Comparison of ENCODE assay signal across 12 cellular contexts in the genomic region with DNA sequence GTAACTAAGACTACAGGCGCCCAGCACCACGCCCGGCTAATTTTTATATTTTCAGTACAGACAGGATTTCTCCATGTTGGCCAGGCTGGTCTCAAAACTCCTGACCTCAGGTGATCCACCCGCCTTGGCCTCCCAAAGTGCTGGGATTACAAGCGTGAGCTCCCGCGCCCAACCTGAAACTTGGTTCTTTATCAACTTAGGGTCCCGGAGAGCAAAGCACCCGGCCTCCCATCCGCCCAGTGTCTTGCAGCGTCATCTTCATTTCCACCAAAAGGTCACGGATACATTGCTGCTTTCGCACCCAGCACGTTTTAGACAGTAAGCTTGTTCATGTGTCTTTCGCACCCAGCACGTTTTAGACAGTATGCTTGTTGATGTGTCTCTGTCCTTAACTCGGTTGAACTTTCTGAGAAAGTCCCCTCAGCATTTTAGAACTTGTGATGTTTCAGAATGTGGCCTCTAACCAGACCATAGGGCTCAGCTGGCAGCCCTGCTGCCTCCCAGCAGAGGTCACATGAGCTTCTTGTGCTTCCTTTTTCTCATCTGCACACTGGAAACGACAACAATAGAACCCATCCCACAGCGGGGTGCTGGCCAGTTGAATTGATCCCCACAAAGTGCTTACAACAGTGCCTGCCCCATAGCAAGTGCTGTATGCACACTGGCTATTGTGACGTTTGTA. TPM values are rescaled to one million over a fixed set of nuclear protein-coding genes. Genes with fewer than 3 reads are reported as not detected.
DNase-seq lines count a peak whose midpoint lies in the region; ATAC-seq, FAIRE-seq and TF ChIP-seq lines count a peak whose summit lies in the region.
"Had no signal": no experiment of that assay in that cellular context is flagged by ENCODE, and none has a peak within 500 bp of the region (broad histone marks: within the 10 kb centered on the region; RNA-seq: fewer than 3 reads in every experiment).

No MANE protein-coding gene starts in this region.

- peak overlapping the region; percentile 4; the same call in 1 of the 2 replicates for H3K4me2 ChIP-seq in K562 (ENCODE audit: insufficient read depth, low read length)

- H3K9me3 Mint-ChIP-seq in IgD-negative memory B cell: peaks cover 0 to 7% (median 3%) of the 10 kb centered on the region in 3 donors
- no peaks in the 10 kb centered on the region for H3K9me3 Mint-ChIP-seq in osteocyte (ENCODE audit: unreplicated experiment)
- H3K9me3 Mint-ChIP-seq: activated T-helper 1 cell treated with anti-CD3 and anti-CD28 coated beads, Interleukin-12 subunit alpha, Interleukin-12 subunit beta, Interleukin-2, Interleukin-4 antibody, amounts not matched to agents 30 ng/mL and 10 ng/mL and 1 ng/mL, durations not matched to agents 14 hours and 24 hours and 36 hours had no signal

- TF ChIP-seq POLR2A in GM12892 (IDR thresholded peaks at IDR 0.05; ENCODE audit: low read depth, low read length) (no peak), K562 (conservative IDR thresholded peaks at IDR 0.05) (no peak)

- no peak for TF ChIP-seq EP300 in K562 (IDR thresholded peaks at IDR 0.05; ENCODE audit: low read length)

- peaks cover 22 to 51% of the 10 kb centered on the region in 2 experiments for H3K27me3 ChIP-seq in K562 (ENCODE audit: control insufficient read depth in 2 of 2, insufficient read depth in 2 of 2, low read length in 2 of 2)

- H4K20me1 ChIP-seq in K562 (replicated peaks; ENCODE audit: control insufficient read depth, insufficient read depth, low read length): 0 out of 2 replicates have a peak, but pooled peaks cover 4% of the 10 kb centered on the region

- H3K9ac ChIP-seq in K562 (ENCODE audit: insufficient read depth in 1 of 2, low read depth in 2 of 2, low read length in 2 of 2): no peak overlapping the region

- TF ChIP-seq RAD21 in K562 (CRISPR knock-in tag; conservative IDR thresholded peaks at IDR 0.05 in 1 of 2, IDR thresholded peaks at IDR 0.05 in 1 of 2): no peak

- intact Hi-C loops in K562 (cut with micrococcal nuclease): no loop called here

- WGBS in K562 (ENCODE audit: insufficient coverage, low coverage, missing lambda C conversion rate): 11% methylated on average over 20 of the region's 20 CpGs

- no peak overlapping the region for H3K27ac ChIP-seq in K562 (ENCODE audit: extremely low read depth, low read depth, low read length)

- in situ Hi-C loops in K562 (cut with MboI): no loop called here

- H3K4me3 Mint-ChIP-seq in IgD-negative memory B cell (peak overlapping the region in 3 of 4 donors; percentile 71 to 93 (median 72)), osteocyte (ENCODE audit: unreplicated experiment) (no peak overlapping the region)
- H3K4me3 Mint-ChIP-seq: activated T-helper 1 cell treated with anti-CD3 and anti-CD28 coated beads, Interleukin-12 subunit alpha, Interleukin-12 subunit beta, Interleukin-2, Interleukin-4 antibody, amounts not matched to agents 30 ng/mL and 10 ng/mL and 1 ng/mL, durations not matched to agents 14 hours and 24 hours and 36 hours had no signal

- BruUV-seq in K562 (replicated peaks; lab: Mats Ljungman, UMichigan): no TSS peak

- H3K36me3 Mint-ChIP-seq in IgD-negative memory B cell: peaks cover 3% of the 10 kb centered on the region
- H3K36me3 Mint-ChIP-seq in osteocyte (ENCODE audit: unreplicated experiment): no peaks in the 10 kb centered on the region

- H3K4me3 ChIP-seq in K562: no peak overlapping the region

- FAIRE-seq in GM12892 (lab: Jason Lieb, UNC): peak; percentile 36
- FAIRE-seq in K562 (lab: Jason Lieb, UNC): no peak
- FAIRE-seq in D721Med (lab: Jason Lieb, UNC): no peak
- FAIRE-seq: endothelial cell of umbilical vein had no signal

- CTCF ChIA-PET in K562 (lab: Yijun Ruan, JAX; ENCODE audit: low intra/inter-chr PET ratio): no interaction called here

- H3K4me1 Mint-ChIP-seq in IgD-negative memory B cell (peaks cover 0 to 15% (median 2%) of the 10 kb centered on the region in 3 donors), osteocyte (ENCODE audit: unreplicated experiment) (no peaks in the 10 kb centered on the region)

- DNase-seq in GM12892 (ENCODE audit: insufficient read length) (no peak), K562 (ENCODE audit: extremely low read depth in 1 of 4, low spot score in 3 of 4) (no peak), osteocyte (ENCODE audit: extremely low spot score, unreplicated experiment) (peak; percentile 44), D721Med (ENCODE audit: insufficient read length, low spot score) (no peak), NCI-H82 (lab: John Stamatoyannopoulos, UW) (no peak), OCI-M1 (lab: John Stamatoyannopoulos, UW) (no peak)

- TF ChIP-seq CTCF in K562 (IDR thresholded peaks at IDR 0.05 in 2 of 3, conservative IDR thresholded peaks at IDR 0.05 in 1 of 3; ENCODE audit: insufficient read depth in 2 of 3, low read depth in 1 of 3, low read length in 3 of 3) (no peak), osteocyte (IDR thresholded peaks at IDR 0.05) (no peak), D721Med (IDR thresholded peaks at IDR 0.05; ENCODE audit: insufficient read depth, missing control alignments) (no peak)

- H3K27ac Mint-ChIP-seq in IgD-negative memory B cell (peak overlapping the region in 2 of 3 donors; percentile 90 to 96), osteocyte (ENCODE audit: unreplicated experiment) (no peak overlapping the region)
- H3K27ac Mint-ChIP-seq: activated T-helper 1 cell treated with anti-CD3 and anti-CD28 coated beads, Interleukin-12 subunit alpha, Interleukin-12 subunit beta, Interleukin-2, Interleukin-4 antibody, amounts not matched to agents 30 ng/mL and 10 ng/mL and 1 ng/mL, durations not matched to agents 14 hours and 24 hours and 36 hours had no signal

- POLR2A ChIA-PET in K562 (lab: Yijun Ruan, JAX): interaction anchor here (0.7 kb wide), 1 partner anchor 1221 kb away, joined by 3 read pairs; no protein-coding TSS in a partner anchor

- no peaks in the 10 kb centered on the region for H3K79me2 ChIP-seq in K562 (ENCODE audit: control insufficient read depth, insufficient read depth, low read length)

- no peaks in the 10 kb centered on the region for H3K9me1 ChIP-seq in K562 (ENCODE audit: control insufficient read depth, insufficient read depth, low read length)

- peaks cover 19% of the 10 kb centered on the region for H3K27me3 Mint-ChIP-seq in IgD-negative memory B cell
- peaks cover 32% of the 10 kb centered on the region for H3K27me3 Mint-ChIP-seq in osteocyte (ENCODE audit: unreplicated experiment)

- no peaks in the 10 kb centered on the region for H3K4me1 ChIP-seq in K562 (replicated peaks in 1 of 2; ENCODE audit: control insufficient read depth in 2 of 2, insufficient read depth in 2 of 2, low read length in 2 of 2)

- H3K9me3 ChIP-seq in K562 (replicated peaks; ENCODE audit: control insufficient read depth, insufficient read depth, low read depth, low read length): no peaks in the 10 kb centered on the region

- H3K36me3 ChIP-seq in K562 (ENCODE audit: control insufficient read depth, insufficient read depth, low read length): no peaks in the 10 kb centered on the region

- H2AFZ ChIP-seq in K562 (ENCODE audit: low read depth, low read length): peak overlapping the region; percentile 27; the same call in 1 of the 2 replicates

- no peak; the same call in none of the 3 replicates for ATAC-seq in K562
- no peak for ATAC-seq in HG03108 (IDR thresholded peaks at IDR 0.05; ENCODE audit: unreplicated experiment)

TF ChIP-seq in K562, 482 proteins besides CTCF, POLR2A, EP300 and RAD21 (continues in another document):
- TF ChIP-seq, protein P1, sequence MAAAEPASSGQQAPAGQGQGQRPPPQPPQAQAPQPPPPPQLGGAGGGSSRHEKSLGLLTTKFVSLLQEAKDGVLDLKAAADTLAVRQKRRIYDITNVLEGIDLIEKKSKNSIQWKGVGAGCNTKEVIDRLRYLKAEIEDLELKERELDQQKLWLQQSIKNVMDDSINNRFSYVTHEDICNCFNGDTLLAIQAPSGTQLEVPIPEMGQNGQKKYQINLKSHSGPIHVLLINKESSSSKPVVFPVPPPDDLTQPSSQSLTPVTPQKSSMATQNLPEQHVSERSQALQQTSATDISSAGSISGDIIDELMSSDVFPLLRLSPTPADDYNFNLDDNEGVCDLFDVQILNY (CRISPR knock-in tag; IDR thresholded peaks at IDR 0.05): no peak
- no peak for TF ChIP-seq MED1 (CRISPR knock-in tag; IDR thresholded peaks at IDR 0.05; ENCODE audit: borderline replicate concordance)
- TF ChIP-seq, protein P2, sequence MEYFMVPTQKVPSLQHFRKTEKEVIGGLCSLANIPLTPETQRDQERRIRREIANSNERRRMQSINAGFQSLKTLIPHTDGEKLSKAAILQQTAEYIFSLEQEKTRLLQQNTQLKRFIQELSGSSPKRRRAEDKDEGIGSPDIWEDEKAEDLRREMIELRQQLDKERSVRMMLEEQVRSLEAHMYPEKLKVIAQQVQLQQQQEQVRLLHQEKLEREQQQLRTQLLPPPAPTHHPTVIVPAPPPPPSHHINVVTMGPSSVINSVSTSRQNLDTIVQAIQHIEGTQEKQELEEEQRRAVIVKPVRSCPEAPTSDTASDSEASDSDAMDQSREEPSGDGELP (CRISPR knock-in tag; IDR thresholded peaks at IDR 0.05; ENCODE audit: borderline replicate concordance): 0 out of 2 replicates have a peak, but pooled peaks have one; percentile 7

RNA-seq across cellular contexts. Expression of a gene that starts 48.8 kb away (rescaled TPM):
- 4.4 TPM for polyA plus RNA-seq in GM12892 (2012; ENCODE audit: missing spikeins)
- polyA plus RNA-seq in IgD-negative memory B cell (not detected), K562 (2011; rRNA removed) (not detected in 2 replicates), K562 (2014; fragmentation: Illumina TruSeq; extraction: Trizol) (not detected in 2 replicates), K562 (2014; fragmentation: Nextera tagmentation; extraction: Ambion mirVana) (not detected), K562 (2014; rRNA removed) (not detected in 2 replicates)
- not detected in 2 replicates for total RNA-seq in K562 (2011; cell fraction: chromatin; rRNA removed; ENCODE audit: low replicate concordance)
- not detected in 2 replicates for total RNA-seq in K562 (2011; cell fraction: nucleolus; rRNA removed)
- total RNA-seq in K562 (2011; cell fraction: nucleoplasm; rRNA removed): not detected in 2 replicates
- total RNA-seq in K562 (2014; rRNA removed) (not detected in 2 replicates), K562 (2014; rRNA removed; fragmentation: Illumina TruSeq; extraction: Trizol) (not detected in 2 replicates), K562 (2015; rRNA removed; fragmentation: Illumina TruSeq; extraction: Trizol) (not detected in 2 replicates), K562 (2021) (not detected in 2 replicates), osteocyte (not detected in 2 replicates)
- polyA plus RNA-seq in K562 (2011; cell fraction: cytosol; rRNA removed): not detected in 2 replicates
- polyA plus RNA-seq in K562 (2011; cell fraction: nucleus; rRNA removed): not detected in 2 replicates
- 0.06 TPM in 1 of 2 replicates, not detected in the other for polyA plus RNA-seq in K562 (2012)
- not detected in 2 replicates for polyA minus RNA-seq in K562 (2011; rRNA and poly(A)+ RNA removed)
- polyA minus RNA-seq in K562 (2011; cell fraction: cytosol; rRNA and poly(A)+ RNA removed): not detected in 2 replicates
- not detected in 2 replicates for polyA minus RNA-seq in K562 (2011; cell fraction: nucleus; rRNA and poly(A)+ RNA removed)
- total RNA-seq: activated T-helper 1 cell treated with anti-CD3 and anti-CD28 coated beads, Interleukin-12 subunit alpha, Interleukin-12 subunit beta, Interleukin-2, Interleukin-4 antibody, amounts not matched to agents 30 ng/mL and 10 ng/mL and 1 ng/mL, durations not matched to agents 14 hours and 24 hours and 36 hours; endothelial cell of umbilical vein; RPMI7951; urinary bladder had no signal
- polyA plus RNA-seq: endothelial cell of umbilical vein, urinary bladder had no signal
